Comparison of ENCODE assay signal across 16 cellular contexts in the genomic region with DNA sequence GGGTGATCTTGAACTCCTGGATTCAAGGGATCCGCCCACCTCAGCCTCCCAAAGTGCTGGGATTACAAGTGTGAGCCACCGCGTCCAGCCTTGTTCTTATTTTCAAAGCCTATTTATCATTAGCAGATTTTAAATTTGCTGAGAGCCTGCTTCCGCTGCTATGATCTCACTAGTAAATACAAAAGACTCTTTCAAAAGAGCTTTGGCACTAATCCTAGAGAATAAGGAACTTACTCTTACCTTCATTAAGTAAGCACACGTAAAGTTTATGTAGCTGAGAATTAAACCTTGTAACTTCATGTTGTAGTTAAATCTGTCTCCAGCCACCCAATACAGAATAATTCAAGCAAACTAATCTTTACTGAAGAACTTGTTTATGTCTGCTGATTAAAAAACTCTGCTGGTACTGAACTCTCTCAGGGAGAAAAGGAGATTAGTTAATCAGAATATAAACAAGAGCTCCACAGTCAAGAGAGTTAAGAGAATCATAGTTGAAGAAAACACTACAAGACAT.
DNase-seq lines count a peak whose midpoint lies in the region; ATAC-seq and TF ChIP-seq lines count a peak whose summit lies in the region.
"Had no signal": no experiment of that assay in that cellular context is flagged by ENCODE, and none has a peak within 500 bp of the region (broad histone marks: within the 10 kb centered on the region; RNA-seq: fewer than 3 reads in every experiment).

No MANE protein-coding gene starts in this region.

- no peak overlapping the region for H3K4me3 Mint-ChIP-seq in endodermal cell
- H3K4me3 Mint-ChIP-seq: activated T-cell treated with anti-CD3 and anti-CD28 coated beads, Interleukin-2, amount 50 U/mL, for 4 hours had no signal

- no peaks in the 10 kb centered on the region for H3K27me3 ChIP-seq in PC-3 (ENCODE audit: low read length)
- H3K27me3 ChIP-seq in endodermal cell (ENCODE audit: control insufficient read depth, insufficient read depth, low read length, poor library complexity, severe bottlenecking): no peaks in the 10 kb centered on the region
- H3K27me3 ChIP-seq: adrenal gland; BLaER1 treated with 17β-estradiol and CSF1 and Interleukin-3, amounts not matched to agents 10 nM and 100 nM had no signal

- peaks cover 5% of the 10 kb centered on the region for H3K9me3 Mint-ChIP-seq in endodermal cell
- H3K9me3 Mint-ChIP-seq: activated T-cell treated with anti-CD3 and anti-CD28 coated beads, Interleukin-2, amount 50 U/mL, for 4 hours had no signal

- H3F3A ChIP-seq in PC-3 (ENCODE audit: low read length, unreplicated experiment): no peaks in the 10 kb centered on the region

- no peaks in the 10 kb centered on the region for H3K27me3 Mint-ChIP-seq in endodermal cell (ENCODE audit: insufficient read depth)

- no peak overlapping the region for H3K4me2 ChIP-seq in PC-3 (ENCODE audit: low read length)
- H3K4me2 ChIP-seq: BLaER1 treated with 17β-estradiol and CSF1 and Interleukin-3, amounts not matched to agents 10 nM and 100 nM had no signal

- H3K27ac Mint-ChIP-seq in endodermal cell: peak overlapping the region; percentile 58

- no peak for TF ChIP-seq CTCF in PC-3 (conservative IDR thresholded peaks at IDR 0.05; ENCODE audit: low read depth, low read length)
- TF ChIP-seq CTCF in endodermal cell (conservative IDR thresholded peaks at IDR 0.05): no peak

- no peaks in the 10 kb centered on the region for H3K9me2 ChIP-seq in PC-3 (replicated peaks; ENCODE audit: low read length)

- ATAC-seq in PC-3: peak; percentile 18; the same call in 1 of the 2 replicates
- ATAC-seq in left colon: peak; percentile 56
- ATAC-seq in HG03432 (IDR thresholded peaks at IDR 0.05; ENCODE audit: unreplicated experiment): no peak
- ATAC-seq: activated T-cell treated with anti-CD3 and anti-CD28 coated beads, Interleukin-2, amount 50 U/mL, for 4 hours had no signal

- H3K36me3 Mint-ChIP-seq in endodermal cell (ENCODE audit: low read depth): peaks cover 39% of the 10 kb centered on the region

- WGBS in endodermal cell (ENCODE audit: insufficient coverage in 1 of 2, insufficient read length in 1 of 2), 2 experiments: 90 to 100% methylated on average over 5 of the region's 5 CpGs

- no peak for DNase-seq in PC-3
- no peak for DNase-seq in endodermal cell
- no peak for DNase-seq in left colon
- DNase-seq in substantia nigra (lab: John Stamatoyannopoulos, UW): no peak
- no peak for DNase-seq in DMS114 treated with DMSO at 0.1 percent for 48 hours (lab: John Stamatoyannopoulos, UW; ENCODE audit: unreplicated experiment)
- DNase-seq in GM03348 (ENCODE audit: low spot score): no peak
- DNase-seq in NCI-H128 (lab: John Stamatoyannopoulos, UW; ENCODE audit: unreplicated experiment): no peak
- DNase-seq: activated T-cell treated with anti-CD3 and anti-CD28 coated beads, Interleukin-2, amount 50 U/mL, for 4 hours; adrenal gland; NCI-H2171; OCI-M1; stimulated activated CD4-positive, alpha-beta T cell treated with anti-CD3 and anti-CD28 coated beads, Interleukin-4, amount 100 ng/mL, for 4 hours; stimulated activated naive CD4-positive, alpha-beta T cell had no signal

- POLR2A ChIA-PET in PC-3 (lab: Charles Lee; ENCODE audit: unreplicated experiment): interaction anchor here (0.5 kb wide), 1 partner anchor 26 kb away, joined by 3 read pairs; no protein-coding TSS in a partner anchor

- no peaks in the 10 kb centered on the region for H3K4me1 ChIP-seq in PC-3 (ENCODE audit: insufficient read depth, low read length)
- H3K4me1 ChIP-seq in endodermal cell (ENCODE audit: control insufficient read depth, insufficient read depth, low read length): no peaks in the 10 kb centered on the region
- H3K4me1 ChIP-seq: adrenal gland; BLaER1 treated with 17β-estradiol and CSF1 and Interleukin-3, amounts not matched to agents 10 nM and 100 nM had no signal

- H3K4me3 ChIP-seq in PC-3 (ENCODE audit: low read length): no peak overlapping the region
- H3K4me3 ChIP-seq in endodermal cell (ENCODE audit: low read length): no peak overlapping the region
- H3K4me3 ChIP-seq: adrenal gland; BLaER1 treated with 17β-estradiol and CSF1 and Interleukin-3, amounts not matched to agents 10 nM and 100 nM had no signal

- intact Hi-C loops in PC-3 (cut with micrococcal nuclease): no loop called here
- intact Hi-C loops in left colon (cut with DNase I, micrococcal nuclease): no loop called here

- H3K36me3 ChIP-seq in PC-3 (ENCODE audit: low read depth, low read length) (peaks cover 28% of the 10 kb centered on the region; the same call in 1 of the 2 replicates), endodermal cell (ENCODE audit: control insufficient read depth, insufficient read depth, low read length) (peaks cover 40% of the 10 kb centered on the region)

- no peaks in the 10 kb centered on the region for H4K20me1 ChIP-seq in PC-3 (ENCODE audit: low read length)

- no peak overlapping the region for H3K9ac ChIP-seq in PC-3 (ENCODE audit: low read length)
- H3K9ac ChIP-seq in endodermal cell (ENCODE audit: extremely low read depth, low read length, poor library complexity, severe bottlenecking): no peak overlapping the region
- H3K9ac ChIP-seq: BLaER1 treated with 17β-estradiol and CSF1 and Interleukin-3, amounts not matched to agents 10 nM and 100 nM had no signal

- H3K9me3 ChIP-seq in PC-3 (ENCODE audit: low read length) (no peaks in the 10 kb centered on the region), endodermal cell (ENCODE audit: control insufficient read depth, low read length) (peaks cover 27% of the 10 kb centered on the region)
- H3K9me3 ChIP-seq: adrenal gland had no signal

- peaks cover 5% of the 10 kb centered on the region for H3K4me1 Mint-ChIP-seq in endodermal cell

- no peak overlapping the region for H3K27ac ChIP-seq in PC-3 (ENCODE audit: low read length)
- no peak overlapping the region for H3K27ac ChIP-seq in endodermal cell (ENCODE audit: low read depth, low read length)
- H3K27ac ChIP-seq in substantia nigra (ENCODE audit: low read depth, low read length, poor library complexity, severe bottlenecking): peak overlapping the region; percentile 7
- H3K27ac ChIP-seq: adrenal gland; BLaER1 treated with 17β-estradiol and CSF1 and Interleukin-3, amounts not matched to agents 10 nM and 100 nM; HL-60 had no signal

- CTCF ChIA-PET in PC-3 (lab: Charles Lee): interaction anchor here (0.7 kb wide), 1 partner anchor 200 kb away, joined by 5 read pairs; no protein-coding TSS in a partner anchor

- H2AFZ ChIP-seq in PC-3 (ENCODE audit: low read length): no peak overlapping the region

- no peaks in the 10 kb centered on the region for H3K79me2 ChIP-seq in PC-3 (ENCODE audit: low read length)

- BruUV-seq in PC-3 (replicated peaks; lab: Mats Ljungman, UMichigan): no TSS peak
